In genomic region chr18:48536516-48536915, GRCh38 we compare ENCODE assay signal across 23 cellular contexts.
"Had no signal": no experiment of that assay in that cellular context is flagged by ENCODE, and none has a peak within 500 bp of the region (broad histone marks: within the 10 kb centered on the region; RNA-seq: fewer than 3 reads in every experiment).

No MANE protein-coding gene starts in this region.

- ATAC-seq: effector memory CD8-positive, alpha-beta T cell; left ventricle myocardium superior; lower lobe of right lung; naive thymus-derived CD8-positive, alpha-beta T cell; pancreas; sciatic nerve; stimulated activated naive CD8-positive, alpha-beta T cell treated with anti-CD3 and anti-CD28 coated beads, Interleukin-15, amount 100 ng/mL, for 72 hours had no signal

- H3K27me3 ChIP-seq: pancreas, thyroid gland, vagina had no signal

- H3K4me2 ChIP-seq: smooth muscle cell had no signal

- DNase-seq: cortex of kidney; effector memory CD8-positive, alpha-beta T cell; hypothalamus; immature natural killer cell; left ventricle myocardium superior; lower lobe of right lung; naive thymus-derived CD8-positive, alpha-beta T cell; pancreas; retina; stimulated activated CD4-positive, alpha-beta T cell treated with anti-CD3 and anti-CD28 coated beads, Interleukin-12 subunit alpha, Interleukin-12 subunit beta, amount 100 ng/mL, for 4 hours; stimulated activated CD4-positive, alpha-beta T cell treated with anti-CD3 and anti-CD28 coated beads, Interleukin-1b, Interleukin-23, amount 100 ng/mL, for 48 hours; stimulated activated CD4-positive, alpha-beta T cell treated with anti-CD3 and anti-CD28 coated beads, Interleukin-4, amount 100 ng/mL, for 1 hour; stimulated activated CD8-positive, alpha-beta memory T cell treated with anti-CD3 and anti-CD28 coated beads, Interleukin-4, amount 100 ng/mL, for 48 hours; stimulated activated naive CD4-positive, alpha-beta T cell; stimulated activated naive CD8-positive, alpha-beta T cell treated with anti-CD3 and anti-CD28 coated beads, Interleukin-15, amount 100 ng/mL, for 72 hours; thyroid gland; trophoblast cell had no signal

- H3K27ac Mint-ChIP-seq: effector memory CD8-positive, alpha-beta T cell; immature natural killer cell; naive thymus-derived CD8-positive, alpha-beta T cell; stimulated activated naive CD8-positive, alpha-beta T cell treated with anti-CD3 and anti-CD28 coated beads, Interleukin-15, amount 100 ng/mL, for 72 hours had no signal

- H3K4me3 ChIP-seq: lower lobe of right lung, pancreas, smooth muscle cell, thyroid gland, vagina had no signal

- H3K36me3 Mint-ChIP-seq: immature natural killer cell; naive thymus-derived CD8-positive, alpha-beta T cell had no signal

- H3K4me3 Mint-ChIP-seq: effector memory CD8-positive, alpha-beta T cell; stimulated activated naive CD8-positive, alpha-beta T cell treated with anti-CD3 and anti-CD28 coated beads, Interleukin-15, amount 100 ng/mL, for 72 hours had no signal

- H3K27ac ChIP-seq: lower lobe of right lung, neutrophil, pancreas, thyroid gland, vagina had no signal

- H3K9me3 Mint-ChIP-seq: effector memory CD8-positive, alpha-beta T cell; immature natural killer cell; naive thymus-derived CD8-positive, alpha-beta T cell; stimulated activated naive CD8-positive, alpha-beta T cell treated with anti-CD3 and anti-CD28 coated beads, Interleukin-15, amount 100 ng/mL, for 72 hours had no signal

- H3K36me3 ChIP-seq: lower lobe of right lung, neutrophil, pancreas, thyroid gland, vagina had no signal

- FAIRE-seq: frontal cortex, keratinocyte, pancreas had no signal
